In the genomic region with DNA sequence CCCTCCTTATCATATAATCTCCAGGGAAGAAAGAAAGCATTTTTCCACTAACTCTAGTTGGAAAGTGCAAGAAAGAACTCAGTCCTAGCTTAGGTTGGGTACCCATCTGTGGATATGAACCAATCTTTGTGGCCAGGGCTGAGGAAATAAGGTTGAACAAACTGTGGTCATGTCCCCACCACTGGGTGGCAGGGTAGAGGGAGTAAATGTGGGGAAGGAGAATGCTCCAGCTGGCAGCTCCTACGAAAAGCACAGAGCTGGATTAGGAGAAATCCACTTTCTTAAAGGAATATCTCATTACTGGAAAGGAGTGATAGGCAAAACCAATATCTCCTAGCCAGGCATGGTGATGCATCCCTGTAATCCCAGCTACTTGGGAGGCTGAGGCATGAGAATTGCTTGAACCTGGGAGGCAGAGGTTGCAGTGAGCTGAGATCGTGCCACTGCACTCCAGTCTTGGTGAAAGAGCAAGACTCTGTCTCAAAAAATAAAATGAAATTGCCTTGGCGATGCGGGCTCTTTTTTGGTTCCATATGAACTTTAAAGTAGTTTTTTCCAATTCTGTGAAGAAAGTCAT, we compare ENCODE assay signal across 8 cellular contexts.
DNase-seq lines count a peak whose midpoint lies in the region; ATAC-seq and TF ChIP-seq lines count a peak whose summit lies in the region.

No MANE protein-coding gene starts in this region.

- no peaks in the 10 kb centered on the region for H3K4me1 Mint-ChIP-seq in CD4-positive, alpha-beta T cell (ENCODE audit: low read depth)

- H3K9me3 ChIP-seq in A673 (ENCODE audit: low read depth, low read length, poor library complexity, severe bottlenecking) = no peaks in the 10 kb centered on the region
- no peaks in the 10 kb centered on the region for H3K9me3 ChIP-seq in CD4-positive, alpha-beta T cell (ENCODE audit: control insufficient read depth, low read length)

- no peaks in the 10 kb centered on the region for H3K27me3 ChIP-seq in A673 (replicated peaks; ENCODE audit: insufficient read depth, low read depth, low read length, poor library complexity)
- no peaks in the 10 kb centered on the region for H3K27me3 ChIP-seq in CD4-positive, alpha-beta T cell (ENCODE audit: control insufficient read depth, insufficient read depth, low read length)

- CTCF ChIA-PET in A673 (lab: Charles Lee) = interaction anchor here (0.8 to 1.0 kb wide), 2 partner anchors 203 to 323 kb away, joined by 3 to 6 read pairs; no protein-coding TSS in a partner anchor
- CTCF ChIA-PET in CD4-positive, alpha-beta T cell (lab: Charles Lee) = no interaction called here

- H3K36me3 ChIP-seq in A673 (ENCODE audit: insufficient read depth, low read length, poor library complexity, severe bottlenecking) = no peaks in the 10 kb centered on the region

- BruUV-seq in A673 (replicated peaks; lab: Mats Ljungman, UMichigan) = no TSS peak

- DNase-seq in A673 (ENCODE audit: low spot score) = peak; percentile 57
- DNase-seq in GM12865 (ENCODE audit: low read depth) = peak; percentile 30
- DNase-seq in NCI-H2196 (lab: John Stamatoyannopoulos, UW; ENCODE audit: unreplicated experiment) = peak; percentile 53
- DNase-seq in astrocyte of the spinal cord (ENCODE audit: low read depth, low spot score) = peak; percentile 41
- peak; percentile 53 for DNase-seq in left lobe of liver (ENCODE audit: low spot score)
- no peak for DNase-seq in cerebellum (ENCODE audit: low spot score)
- DNase-seq in CD4-positive, alpha-beta T cell = no peak

- in situ Hi-C loops in astrocyte of the spinal cord (cut with HindIII; ENCODE audit: low sequenced_read_pairs) = no loop called here

- H3K9me3 Mint-ChIP-seq in CD4-positive, alpha-beta T cell = no peaks in the 10 kb centered on the region

- H3K27ac ChIP-seq in A673 (ENCODE audit: low read depth, low read length, poor library complexity, severe bottlenecking) = no peak overlapping the region
- no peak overlapping the region for H3K27ac ChIP-seq in CD4-positive, alpha-beta T cell (ENCODE audit: low read depth, low read length)

- intact Hi-C loops in A673 (cut with micrococcal nuclease; ENCODE audit: unreplicated experiment) = loop anchor here (10.0 kb wide), 3 partner anchors 313 to 967 kb away; no protein-coding TSS in a partner anchor
- intact Hi-C loops in CD4-positive, alpha-beta T cell (cut with DNase I, micrococcal nuclease) = loop anchor here in 1 of 2 experiments (10.0 kb wide), 1 partner anchor 327 kb away; no protein-coding TSS in a partner anchor

- H3K4me1 ChIP-seq in A673 (ENCODE audit: insufficient read depth, low read length, poor library complexity, severe bottlenecking) = no peaks in the 10 kb centered on the region

- POLR2A ChIA-PET in A673 (lab: Charles Lee; ENCODE audit: low non-redundant PET) = no interaction called here
- POLR2A ChIA-PET in CD4-positive, alpha-beta T cell (lab: Charles Lee) = no interaction called here

- peak; percentile 54 for TF ChIP-seq CTCF in A673 (conservative IDR thresholded peaks at IDR 0.05; ENCODE audit: low read depth, low read length)
- TF ChIP-seq CTCF in GM12865 (IDR thresholded peaks at IDR 0.05; ENCODE audit: insufficient read depth, low read depth, low read length, missing control alignments) = peak; percentile 34
- peak; percentile 58 for TF ChIP-seq CTCF in astrocyte of the spinal cord (IDR thresholded peaks at IDR 0.05; ENCODE audit: low read depth, low read length)
- no peak for TF ChIP-seq CTCF in CD4-positive, alpha-beta T cell (IDR thresholded peaks at IDR 0.05)

- ATAC-seq in left lobe of liver (peak; percentile 98), HG03439 (IDR thresholded peaks at IDR 0.05; ENCODE audit: unreplicated experiment) (no peak)
- no peak for ATAC-seq in CD4-positive, alpha-beta T cell (ENCODE audit: poor library complexity)

- H3K36me3 Mint-ChIP-seq in CD4-positive, alpha-beta T cell (ENCODE audit: low read depth) = no peaks in the 10 kb centered on the region

- H3K4me3 ChIP-seq in A673 (ENCODE audit: low read depth, low read length, poor library complexity, severe bottlenecking) = no peak overlapping the region
- H3K4me3 ChIP-seq in GM12865 (ENCODE audit: low read depth, low read length) = no peak overlapping the region
- H3K4me3 ChIP-seq in astrocyte of the spinal cord (ENCODE audit: low read depth, low read length) = no peak overlapping the region

- no peak overlapping the region for H3K4me3 Mint-ChIP-seq in CD4-positive, alpha-beta T cell

- H3K27me3 Mint-ChIP-seq in CD4-positive, alpha-beta T cell = peaks cover 5% of the 10 kb centered on the region

- H3K27ac Mint-ChIP-seq in CD4-positive, alpha-beta T cell = no peak overlapping the region

Comparison
In these comparisons a context has a peak if more than half of its experiments do, and no peak if none do; other contexts are left out.
1. DNase-seq: peak in A673 (single experiment), GM12865 (single experiment), NCI-H2196 (single experiment), astrocyte of the spinal cord (single experiment) and left lobe of liver (single experiment); none in cerebellum (single experiment) and CD4-positive, alpha-beta T cell (0 of 10).